In genomic region chr3:157769378-157769777, GRCh38 we compare ENCODE assay signal across 28 cellular contexts.
"Had no signal": no experiment of that assay in that cellular context is flagged by ENCODE, and none has a peak within 500 bp of the region (broad histone marks: within the 10 kb centered on the region; RNA-seq: fewer than 3 reads in every experiment).

No MANE protein-coding gene starts in this region.

- H3K27ac Mint-ChIP-seq: activated naive CD8-positive, alpha-beta T cell treated with anti-CD3 and anti-CD28 coated beads, Interleukin-2, amount 10 ng/mL, durations not matched to agents 7 days and 5 days; immature natural killer cell; mesothelial cell of epicardium; naive thymus-derived CD8-positive, alpha-beta T cell; T-cell; T-helper 2 cell treated with Interferon-gamma antibody and Interleukin-4, amounts not matched to agents 5 μg/mL and 100 μg/mL, for 36 hours; type B pancreatic cell had no signal

- H3K4me3 ChIP-seq: breast epithelium, coronary artery, left ventricle myocardium inferior, sigmoid colon, smooth muscle cell, thoracic aorta, vagina had no signal

- H3K4me3 Mint-ChIP-seq: activated naive CD8-positive, alpha-beta T cell treated with anti-CD3 and anti-CD28 coated beads, Interleukin-2, amount 10 ng/mL, durations not matched to agents 7 days and 5 days; central memory CD8-positive, alpha-beta T cell; immature natural killer cell; mesothelial cell of epicardium; naive thymus-derived CD8-positive, alpha-beta T cell; T-cell; T-helper 2 cell treated with Interferon-gamma antibody and Interleukin-4, amounts not matched to agents 5 μg/mL and 100 μg/mL, for 36 hours; type B pancreatic cell had no signal

- H3K36me3 Mint-ChIP-seq: activated naive CD8-positive, alpha-beta T cell treated with anti-CD3 and anti-CD28 coated beads, Interleukin-2, amount 10 ng/mL, durations not matched to agents 7 days and 5 days; immature natural killer cell; mesothelial cell of epicardium; naive thymus-derived CD8-positive, alpha-beta T cell; T-cell; type B pancreatic cell had no signal

- H3K9me3 Mint-ChIP-seq: activated naive CD8-positive, alpha-beta T cell treated with anti-CD3 and anti-CD28 coated beads, Interleukin-2, amount 10 ng/mL, durations not matched to agents 7 days and 5 days; mesothelial cell of epicardium; T-helper 2 cell treated with Interferon-gamma antibody and Interleukin-4, amounts not matched to agents 5 μg/mL and 100 μg/mL, for 36 hours; type B pancreatic cell had no signal

- DNase-seq: activated CD4-positive, alpha-beta T cell treated with anti-CD3 and anti-CD28 coated beads for 1 hour; activated CD4-positive, alpha-beta T cell treated with anti-CD3 and anti-CD28 coated beads, Interleukin-2, amount 50 U/mL, for 4 hours; activated CD8-positive, alpha-beta memory T cell treated with anti-CD3 and anti-CD28 coated beads for 24 hours; activated CD8-positive, alpha-beta memory T cell treated with anti-CD3 and anti-CD28 coated beads, Interleukin-2, amount 50 U/mL, for 48 hours; activated naive CD4-positive, alpha-beta T cell treated with Interleukin-2 at 50 U/mL for 16 hours; activated naive CD8-positive, alpha-beta T cell treated with anti-CD3 and anti-CD28 coated beads, Interleukin-2, amount 10 ng/mL, durations not matched to agents 7 days and 5 days; activated T-cell treated with anti-CD3 and anti-CD28 coated beads, Interleukin-2, amount 50 U/mL, for 48 hours; amniotic stem cell; immature natural killer cell; left ventricle myocardium inferior; naive thymus-derived CD8-positive, alpha-beta T cell; retina; sigmoid colon; stimulated activated CD4-positive, alpha-beta T cell treated with anti-CD3 and anti-CD28 coated beads, Interleukin-15, amount 100 ng/mL, for 24 hours; stimulated activated naive CD4-positive, alpha-beta T cell; T-cell; WERI-Rb-1 had no signal

- H3K4me2 ChIP-seq: smooth muscle cell had no signal

- ATAC-seq: naive thymus-derived CD8-positive, alpha-beta T cell; T-cell had no signal

- H3K4me1 ChIP-seq: breast epithelium, left ventricle myocardium inferior, sigmoid colon, vagina had no signal

- H3K27me3 ChIP-seq: breast epithelium, sigmoid colon, vagina had no signal

- H3K4me1 Mint-ChIP-seq: activated naive CD8-positive, alpha-beta T cell treated with anti-CD3 and anti-CD28 coated beads, Interleukin-2, amount 10 ng/mL, durations not matched to agents 7 days and 5 days; central memory CD8-positive, alpha-beta T cell; immature natural killer cell; mesothelial cell of epicardium; naive thymus-derived CD8-positive, alpha-beta T cell; T-cell had no signal

- H3K27me3 Mint-ChIP-seq: activated naive CD8-positive, alpha-beta T cell treated with anti-CD3 and anti-CD28 coated beads, Interleukin-2, amount 10 ng/mL, durations not matched to agents 7 days and 5 days; progenitor cell of endocrine pancreas; T-cell; type B pancreatic cell had no signal

- H3K36me3 ChIP-seq: breast epithelium, left ventricle myocardium inferior, sigmoid colon, thoracic aorta, vagina, WERI-Rb-1 had no signal

- H3K9me3 ChIP-seq: breast epithelium, left ventricle myocardium inferior, sigmoid colon, thoracic aorta, vagina had no signal

- H3K27ac ChIP-seq: breast epithelium, coronary artery, epithelial cell of prostate, left ventricle myocardium inferior, sigmoid colon, thoracic aorta, vagina, WERI-Rb-1 had no signal
